8 cellular contexts compared by ENCODE assay signal in genomic region chr14:73787760-73788508, GRCh38.
A peak's percentile ranks its signal among the peaks of the same experiment; 100 is the strongest.
DNase-seq lines count a peak whose midpoint lies in the region; ATAC-seq and TF ChIP-seq lines count a peak whose summit lies in the region.

No MANE protein-coding gene starts in this region.

- peaks cover 53 to 62% (median 61%) of the 10 kb centered on the region in 3 donors for H3K4me1 Mint-ChIP-seq in T-cell
- peaks cover 50 to 56% of the 10 kb centered on the region in 2 donors for H3K4me1 Mint-ChIP-seq in natural killer cell treated with Interleukin-12 subunit alpha and Interleukin-12 subunit beta and Interleukin-15 and Interleukin-18, amount 100 ng/mL, for 72 hours (ENCODE audit: low read depth in 2 of 2)

- intact Hi-C loops in dorsolateral prefrontal cortex (cut with DNase I): loop anchor here (2.0 to 5.0 kb wide), 5 partner anchors 27 to 64 kb away; partner anchors contain the start of gene PTGR2 (in 1 of the 2)
- intact Hi-C loops in vagina (cut with DNase I): loop anchor here (2.0 to 5.0 kb wide), 3 partner anchors 29 to 61 kb away; no protein-coding TSS in a partner anchor

- H3K36me3 Mint-ChIP-seq in T-cell: no peaks in the 10 kb centered on the region
- H3K36me3 Mint-ChIP-seq in natural killer cell treated with Interleukin-12 subunit alpha and Interleukin-12 subunit beta and Interleukin-15 and Interleukin-18, amount 100 ng/mL, for 72 hours: no peaks in the 10 kb centered on the region

- CTCF ChIA-PET in T-cell (lab: Charles Lee): interaction anchor here (0.5 to 1.3 kb wide), 7 partner anchors 9 to 733 kb away, joined by 3 to 6 read pairs (median 4); partner anchors contain the start of gene PNMA1 (in 1 of the 2)

- peak in 1 of 34 experiments; percentile 21 for DNase-seq in T-cell
- DNase-seq in dorsolateral prefrontal cortex: no peak
- peak; percentile 66 for DNase-seq in natural killer cell treated with Interleukin-12 subunit alpha and Interleukin-12 subunit beta and Interleukin-15 and Interleukin-18, amount 100 ng/mL, for 72 hours (ENCODE audit: low spot score)
- no peak for DNase-seq in vagina (ENCODE audit: extremely low spot score in 2 of 2)
- no peak for DNase-seq in NCI-H2081 treated with DMSO at 0.1 percent for 48 hours (lab: John Stamatoyannopoulos, UW)

- POLR2A ChIA-PET in T-cell (lab: Charles Lee): interaction anchor here (0.5 to 1.0 kb wide), 12 partner anchors 21 to 831 kb away, joined by 3 to 23 read pairs (median 4); a partner anchor contains a TSS

- H3K36me3 ChIP-seq in vagina: no peaks in the 10 kb centered on the region

- no peaks in the 10 kb centered on the region for H3K27me3 Mint-ChIP-seq in T-cell
- no peaks in the 10 kb centered on the region for H3K27me3 Mint-ChIP-seq in natural killer cell treated with Interleukin-12 subunit alpha and Interleukin-12 subunit beta and Interleukin-15 and Interleukin-18, amount 100 ng/mL, for 72 hours

- TF ChIP-seq POLR2A in vagina (IDR thresholded peaks at IDR 0.05): no peak

- H3K27me3 ChIP-seq in dorsolateral prefrontal cortex (no peaks in the 10 kb centered on the region), vagina (no peaks in the 10 kb centered on the region)

- H3K9me3 ChIP-seq in vagina: no peaks in the 10 kb centered on the region

- H3K27ac ChIP-seq in 22Rv1 (peak overlapping the region; percentile 79), dorsolateral prefrontal cortex (peak overlapping the region; percentile 84 to 99 (median 97)), vagina (peak overlapping the region; percentile 98)

- ATAC-seq in GM19395 (IDR thresholded peaks at IDR 0.05; ENCODE audit: unreplicated experiment) (peak; percentile 26), T-cell (replicated peaks in 1 of 4) (peak in 1 of 4 experiments; percentile 1), HG02884 (IDR thresholded peaks at IDR 0.05; ENCODE audit: unreplicated experiment) (no peak)
- peak; percentile 51 for ATAC-seq in natural killer cell treated with Interleukin-12 subunit alpha and Interleukin-12 subunit beta and Interleukin-15 and Interleukin-18, amount 100 ng/mL, for 72 hours

- H3K4me3 Mint-ChIP-seq in T-cell: peak overlapping the region; percentile 91 to 95 (median 91)
- H3K4me3 Mint-ChIP-seq in natural killer cell treated with Interleukin-12 subunit alpha and Interleukin-12 subunit beta and Interleukin-15 and Interleukin-18, amount 100 ng/mL, for 72 hours: peak overlapping the region; percentile 88

- no peak for TF ChIP-seq CTCF in 22Rv1 (IDR thresholded peaks at IDR 0.05)
- no peak for TF ChIP-seq CTCF in dorsolateral prefrontal cortex (IDR thresholded peaks at IDR 0.05 in 54 of 56, conservative IDR thresholded peaks at IDR 0.05 in 2 of 56; ENCODE audit: low read depth in 1 of 56, partially characterized antibody in 56 of 56)
- TF ChIP-seq CTCF in vagina (IDR thresholded peaks at IDR 0.05): no peak

- H3K4me3 ChIP-seq in dorsolateral prefrontal cortex (peak overlapping the region; percentile 47 to 86 (median 75)), vagina (peak overlapping the region; percentile 68 to 97)

- no peaks in the 10 kb centered on the region for H3K9me3 Mint-ChIP-seq in T-cell
- no peaks in the 10 kb centered on the region for H3K9me3 Mint-ChIP-seq in natural killer cell treated with Interleukin-12 subunit alpha and Interleukin-12 subunit beta and Interleukin-15 and Interleukin-18, amount 100 ng/mL, for 72 hours

- peaks cover 68% of the 10 kb centered on the region for H3K4me1 ChIP-seq in vagina

- H3K27ac Mint-ChIP-seq in T-cell: peak overlapping the region; percentile 97
- H3K27ac Mint-ChIP-seq in natural killer cell treated with Interleukin-12 subunit alpha and Interleukin-12 subunit beta and Interleukin-15 and Interleukin-18, amount 100 ng/mL, for 72 hours: peak overlapping the region; percentile 91 to 97
